ENCODE assay signal across 7 cellular contexts in the genomic region with DNA sequence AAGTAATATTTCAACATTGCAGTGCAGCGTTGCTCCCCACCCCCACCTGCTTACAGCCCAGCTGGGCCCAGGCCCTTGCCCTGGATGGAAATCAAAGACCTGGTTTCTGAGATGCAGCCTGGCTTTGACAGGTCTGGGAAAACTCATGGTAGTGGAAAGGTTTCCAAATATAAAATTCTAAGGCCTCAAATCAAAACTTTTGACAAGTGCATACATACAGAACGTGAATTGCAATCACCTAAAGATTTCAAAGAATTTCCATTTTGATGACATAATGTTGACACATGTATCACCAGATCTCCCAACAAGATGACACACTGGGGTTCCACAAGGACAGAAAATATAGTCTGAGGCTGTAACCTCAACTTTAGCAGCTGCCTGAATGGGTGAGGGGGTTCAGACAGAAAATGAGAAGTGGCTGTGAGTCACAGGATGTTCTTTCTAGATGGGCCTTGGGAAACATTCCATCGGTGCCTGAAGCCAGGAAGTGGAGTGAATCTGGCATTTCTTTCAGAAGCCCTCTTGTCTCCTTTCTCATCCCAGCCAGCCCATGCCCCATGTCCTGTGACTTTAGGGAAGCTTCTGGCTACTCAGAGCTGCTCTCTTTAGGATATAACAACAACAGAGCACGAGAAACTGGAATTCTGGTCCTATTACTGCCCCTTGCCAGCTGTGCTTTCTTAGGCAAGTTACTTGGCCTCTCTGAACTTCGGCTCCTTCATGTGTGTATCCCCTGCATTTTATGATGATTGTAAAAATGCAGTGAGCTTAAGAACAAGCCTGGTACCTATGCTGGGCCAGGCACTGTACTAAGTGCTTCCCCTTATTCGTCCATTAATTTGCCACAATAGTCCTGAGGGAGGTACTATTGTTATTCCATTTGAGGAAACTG. TPM values are rescaled to one million over a fixed set of nuclear protein-coding genes. Genes with fewer than 3 reads are reported as not detected.
DNase-seq lines count a peak whose midpoint lies in the region; ATAC-seq and TF ChIP-seq lines count a peak whose summit lies in the region.

No MANE protein-coding gene starts in this region.

- TF ChIP-seq CTCF in astrocyte of the spinal cord (IDR thresholded peaks at IDR 0.05; ENCODE audit: low read depth, low read length), result no peak

- ATAC-seq in GM21423 (IDR thresholded peaks at IDR 0.05; ENCODE audit: unreplicated experiment), result no peak

- H3K27ac ChIP-seq in temporal lobe (ENCODE audit: low read depth, low read length), result peak overlapping the region; percentile 13

- no peak overlapping the region for H3K4me3 ChIP-seq in astrocyte of the spinal cord (ENCODE audit: low read depth, low read length)

- no peaks in the 10 kb centered on the region for H3K36me3 Mint-ChIP-seq in immature natural killer cell

- H3K27me3 Mint-ChIP-seq in immature natural killer cell (ENCODE audit: low read depth in 3 of 3), result peaks cover 0 to 3% (median 3%) of the 10 kb centered on the region in 3 donors

- H3K9me3 Mint-ChIP-seq in immature natural killer cell, result peaks cover 0 to 2% (median 0%) of the 10 kb centered on the region in 6 donors

- DNase-seq in Kasumi-1 (lab: John Stamatoyannopoulos, UW) (peak; percentile 43 to 49), astrocyte of the spinal cord (ENCODE audit: low read depth, low spot score) (peak; percentile 95), kidney glomerular epithelial cell (lab: John Stamatoyannopoulos, UW) (peak; percentile 68), immature natural killer cell (no peak), NCI-H1048 (lab: John Stamatoyannopoulos, UW) (no peak)

- no peak overlapping the region for H3K4me3 Mint-ChIP-seq in immature natural killer cell

- H3K4me1 Mint-ChIP-seq in immature natural killer cell, result no peaks in the 10 kb centered on the region

- in situ Hi-C loops in astrocyte of the spinal cord (cut with HindIII; ENCODE audit: low sequenced_read_pairs), result no loop called here

- no peak overlapping the region for H3K27ac Mint-ChIP-seq in immature natural killer cell

RNA-seq across cellular contexts. Expression of gene ABCA1, which starts 54.8 kb away (rescaled TPM):
- 23.6 TPM for total RNA-seq in temporal lobe
- polyA plus RNA-seq in immature natural killer cell, result under 1 TPM in 2 of 3 donors, not detected in 1; 0.09 to 0.10 TPM

Comparison
In these comparisons a context has a peak if more than half of its experiments do, and no peak if none do; other contexts are left out.
1. DNase-seq: peak in Kasumi-1 (2 of 2), astrocyte of the spinal cord (single experiment) and kidney glomerular epithelial cell (single experiment); none in immature natural killer cell (0 of 3) and NCI-H1048 (single experiment).